1 cellular context compared by ENCODE assay signal in genomic region chr3:126956866-126957650, GRCh38.
TF ChIP-seq lines count a peak whose summit lies in the region.

No MANE protein-coding gene starts in this region.

TF ChIP-seq in IMR-90, 13 proteins besides CTCF, POLR2A, EP300 and RAD21:
- TF ChIP-seq CHD1 (IDR thresholded peaks at IDR 0.05; ENCODE audit: low read depth, low read length) = no peak
- TF ChIP-seq RCOR1 (IDR thresholded peaks at IDR 0.05; ENCODE audit: insufficient replicate concordance, low read length) = no peak
- no peak for TF ChIP-seq CEBPB (IDR thresholded peaks at IDR 0.05; ENCODE audit: low read depth, low read length)
- TF ChIP-seq RFX5 (IDR thresholded peaks at IDR 0.05; ENCODE audit: low read depth, low read length) = no peak
- TF ChIP-seq SMC3 (IDR thresholded peaks at IDR 0.05; ENCODE audit: low read depth, low read length) = no peak
- TF ChIP-seq NFE2L2 (IDR thresholded peaks at IDR 0.05; ENCODE audit: low read depth, low read length) = no peak
- no peak for TF ChIP-seq MAZ (IDR thresholded peaks at IDR 0.05; ENCODE audit: borderline replicate concordance, low read depth, low read length)
- TF ChIP-seq USF2 (IDR thresholded peaks at IDR 0.05; ENCODE audit: low read depth, low read length) = no peak
- no peak for TF ChIP-seq ELK1 (IDR thresholded peaks at IDR 0.05; ENCODE audit: borderline replicate concordance, low read depth, low read length)
- TF ChIP-seq FOS (IDR thresholded peaks at IDR 0.05; ENCODE audit: low read depth, low read length) = no peak
- TF ChIP-seq MXI1 (IDR thresholded peaks at IDR 0.05; ENCODE audit: borderline replicate concordance, low read depth, low read length) = no peak
- no peak for TF ChIP-seq MAFK (IDR thresholded peaks at IDR 0.05; ENCODE audit: low read depth, low read length)
- TF ChIP-seq BHLHE40 (IDR thresholded peaks at IDR 0.05; ENCODE audit: low read depth, low read length) = no peak
